In genomic region chr1:185840880-185841279, GRCh38 we compare ENCODE assay signal across 9 cellular contexts.
"Had no signal": no experiment of that assay in that cellular context is flagged by ENCODE, and none has a peak within 500 bp of the region (broad histone marks: within the 10 kb centered on the region; RNA-seq: fewer than 3 reads in every experiment).

No MANE protein-coding gene starts in this region.

- H3K9ac ChIP-seq: KMS-11 had no signal

- H3K27ac ChIP-seq: HL-60, KMS-11 had no signal

- H3K4me2 ChIP-seq: GM23338, KMS-11 had no signal

- DNase-seq: H9, HCEC 1CT, KBM-7 had no signal

- H3K4me3 ChIP-seq: GM23338 had no signal

- H2AFZ ChIP-seq: GM23338 had no signal

- ATAC-seq: GM23338, HepG2 had no signal

- FAIRE-seq: H1, H54, HepG2 had no signal
